In the genomic region with DNA sequence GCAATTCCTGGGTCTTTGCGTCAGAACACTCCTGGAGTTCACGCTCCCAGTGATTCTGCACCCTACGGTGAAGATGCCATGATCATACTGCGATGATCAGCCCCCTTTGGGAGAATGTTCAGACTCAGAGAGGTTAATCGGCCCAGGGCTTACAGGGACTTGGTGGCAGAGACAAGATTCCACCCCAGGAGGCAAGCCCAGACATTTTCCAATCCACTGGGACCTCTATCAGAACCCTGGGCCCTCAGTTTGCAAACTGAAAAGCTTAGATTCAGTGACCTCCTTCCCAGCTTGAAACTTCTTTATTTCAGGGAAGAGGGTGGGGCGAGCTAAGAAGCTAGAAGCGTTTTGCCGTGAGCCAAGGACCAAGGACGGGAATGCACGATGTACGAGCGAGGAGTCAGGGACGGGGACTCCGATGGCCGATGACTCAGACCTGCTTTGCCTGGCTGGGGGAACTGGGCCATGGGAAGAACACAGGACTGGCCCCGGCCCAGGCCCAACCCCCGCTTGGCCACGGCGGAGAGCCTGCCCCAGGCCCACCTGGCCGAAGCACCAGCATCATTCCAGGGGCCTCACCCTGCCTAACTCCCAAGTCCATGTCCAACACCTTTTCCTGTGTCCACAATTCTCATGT, we compare ENCODE assay signal across 11 cellular contexts. TPM values are rescaled to one million over a fixed set of nuclear protein-coding genes. Genes with fewer than 3 reads are reported as not detected.
A peak's percentile ranks its signal among the peaks of the same experiment; 100 is the strongest.
DNase-seq lines count a peak whose midpoint lies in the region; ATAC-seq and TF ChIP-seq lines count a peak whose summit lies in the region.
"Had no signal": no experiment of that assay in that cellular context is flagged by ENCODE, and none has a peak within 500 bp of the region (broad histone marks: within the 10 kb centered on the region; RNA-seq: fewer than 3 reads in every experiment).

No MANE protein-coding gene starts in this region.

- TF ChIP-seq CTCF in CD4-positive, alpha-beta T cell (IDR thresholded peaks at IDR 0.05) = no peak
- TF ChIP-seq CTCF in VCaP (conservative IDR thresholded peaks at IDR 0.05) = no peak
- no peak for TF ChIP-seq CTCF in gastroesophageal sphincter (IDR thresholded peaks at IDR 0.05)

- H3K9me3 ChIP-seq in CD4-positive, alpha-beta T cell (ENCODE audit: control insufficient read depth, low read length) = no peaks in the 10 kb centered on the region
- no peaks in the 10 kb centered on the region for H3K9me3 ChIP-seq in gastroesophageal sphincter
- H3K9me3 ChIP-seq in trophoblast cell (ENCODE audit: insufficient read depth, low read depth, low read length) = no peaks in the 10 kb centered on the region

- no peak overlapping the region for H3K4me2 ChIP-seq in trophoblast cell (ENCODE audit: low read length)

- no peaks in the 10 kb centered on the region for H3K36me3 ChIP-seq in gastroesophageal sphincter
- no peaks in the 10 kb centered on the region for H3K36me3 ChIP-seq in trophoblast cell (ENCODE audit: control insufficient read depth in 1 of 2, insufficient read depth in 2 of 2, low read length in 2 of 2)

- no peak overlapping the region for H3K4ac ChIP-seq in trophoblast cell (ENCODE audit: low read depth, low read length)

- no peak overlapping the region for H3K14ac ChIP-seq in trophoblast cell (ENCODE audit: low read length)

- no peak overlapping the region for H3K23ac ChIP-seq in trophoblast cell (ENCODE audit: low read length)

- no peaks in the 10 kb centered on the region for H3K79me1 ChIP-seq in trophoblast cell (ENCODE audit: low read length)

- H3K27me3 Mint-ChIP-seq in CD4-positive, alpha-beta T cell = no peaks in the 10 kb centered on the region

- intact Hi-C loops in CD4-positive, alpha-beta T cell (cut with DNase I, micrococcal nuclease) = no loop called here

- no peaks in the 10 kb centered on the region for H3K79me2 ChIP-seq in trophoblast cell (ENCODE audit: control insufficient read depth, insufficient read depth, low read length, poor library complexity)

- CTCF ChIA-PET in CD4-positive, alpha-beta T cell (lab: Charles Lee) = interaction anchor here (1.4 kb wide), 1 partner anchor 35 kb away, joined by 4 read pairs; no protein-coding TSS in a partner anchor

- no peak for TF ChIP-seq EP300 in gastroesophageal sphincter (IDR thresholded peaks at IDR 0.05)

- peak overlapping the region; percentile 65 for H3K27ac Mint-ChIP-seq in CD4-positive, alpha-beta T cell

- H3K4me3 ChIP-seq in gastroesophageal sphincter (peak overlapping the region in 1 of 2 donors; percentile 25), trophoblast cell (ENCODE audit: low read depth, low read length) (no peak overlapping the region)

- no peak overlapping the region for H4K12ac ChIP-seq in trophoblast cell (ENCODE audit: low read depth, low read length)

- H4K91ac ChIP-seq in trophoblast cell (ENCODE audit: low read depth, low read length) = no peak overlapping the region

- ATAC-seq in CD4-positive, alpha-beta T cell (ENCODE audit: poor library complexity) = no peak
- ATAC-seq in gastroesophageal sphincter = peak; percentile 65
- ATAC-seq in GM19035 (IDR thresholded peaks at IDR 0.05; ENCODE audit: unreplicated experiment) = no peak

- H2AFZ ChIP-seq in trophoblast cell (ENCODE audit: insufficient read depth, low read length, poor library complexity) = no peak overlapping the region

- H2BK12ac ChIP-seq in trophoblast cell (ENCODE audit: low read length) = peak overlapping the region; percentile 6

- no peak overlapping the region for H3K9ac ChIP-seq in trophoblast cell (ENCODE audit: low read length)

- H3K27me3 ChIP-seq in CD4-positive, alpha-beta T cell (ENCODE audit: control insufficient read depth, insufficient read depth, low read length) = no peaks in the 10 kb centered on the region
- H3K27me3 ChIP-seq in gastroesophageal sphincter (no peaks in the 10 kb centered on the region), trophoblast cell (ENCODE audit: insufficient read depth, low read length) (no peaks in the 10 kb centered on the region)

- WGBS in gastroesophageal sphincter (ENCODE audit: low coverage in 1 of 2), 2 donors = 22% methylated on average over 6 of the region's 20 CpGs; no CpG with 5 or more reads in 1 of the 2 donors
- no CpG with 5 or more reads among the region's 20 CpGs for WGBS in trophoblast cell (ENCODE audit: extremely low coverage, insufficient coverage, insufficient read length)

- H3K4me3 Mint-ChIP-seq in CD4-positive, alpha-beta T cell = peak overlapping the region; percentile 36

- H2AK5ac ChIP-seq in trophoblast cell (ENCODE audit: low read length) = no peak overlapping the region

- no peak for DNase-seq in CD4-positive, alpha-beta T cell
- DNase-seq in trophoblast cell = peak; percentile 80 to 87
- no peak for DNase-seq in germinal center (ENCODE audit: low spot score)
- no peak for DNase-seq in DMS53 treated with DMSO at 0.1 percent for 48 hours (lab: John Stamatoyannopoulos, UW; ENCODE audit: unreplicated experiment)
- DNase-seq in KG1 (lab: John Stamatoyannopoulos, UW) = no peak
- DNase-seq: activated T-cell treated with anti-CD3 and anti-CD28 coated beads, Interleukin-2, amount 50 U/mL, for 72 hours; naive B cell; NCI-H526 treated with DMSO at 0.1 percent for 48 hours had no signal

- no peak overlapping the region for H2BK120ac ChIP-seq in trophoblast cell (ENCODE audit: insufficient read depth, low read length, poor library complexity)

- H4K8ac ChIP-seq in trophoblast cell (ENCODE audit: low read depth, low read length) = no peak overlapping the region

- H2BK5ac ChIP-seq in trophoblast cell (ENCODE audit: low read depth, low read length, poor library complexity) = no peak overlapping the region

- H3K4me1 Mint-ChIP-seq in CD4-positive, alpha-beta T cell (ENCODE audit: low read depth) = peaks cover 20% of the 10 kb centered on the region

- H3K18ac ChIP-seq in trophoblast cell (ENCODE audit: low read length) = peak overlapping the region; percentile 7

- TF ChIP-seq POLR2A in gastroesophageal sphincter (IDR thresholded peaks at IDR 0.05) = no peak

- no peak overlapping the region for H3K27ac ChIP-seq in CD4-positive, alpha-beta T cell (ENCODE audit: low read depth, low read length)
- H3K27ac ChIP-seq in VCaP (peak overlapping the region; percentile 16; the same call in 1 of the 2 replicates), gastroesophageal sphincter (peak overlapping the region; percentile 78 to 95 (median 88)), trophoblast cell (ENCODE audit: low read depth, low read length) (no peak overlapping the region)

- H3K36me3 Mint-ChIP-seq in CD4-positive, alpha-beta T cell (ENCODE audit: low read depth) = no peaks in the 10 kb centered on the region
- H3K36me3 Mint-ChIP-seq: naive B cell had no signal

- no peaks in the 10 kb centered on the region for H3K9me3 Mint-ChIP-seq in CD4-positive, alpha-beta T cell
- H3K9me3 Mint-ChIP-seq: activated T-cell treated with anti-CD3 and anti-CD28 coated beads, Interleukin-2, amount 50 U/mL, for 72 hours; naive B cell had no signal

- POLR2A ChIA-PET in CD4-positive, alpha-beta T cell (lab: Charles Lee) = interaction anchor here (0.5 to 1.2 kb wide), 6 partner anchors 9 to 63 kb away, joined by 3 read pairs; no protein-coding TSS in a partner anchor

- peaks cover 0 to 50% (median 24%) of the 10 kb centered on the region in 3 donors for H3K4me1 ChIP-seq in gastroesophageal sphincter
- H3K4me1 ChIP-seq in trophoblast cell (ENCODE audit: control insufficient read depth in 1 of 2, insufficient read depth in 2 of 2, low read length in 2 of 2) = peaks cover 18 to 19% of the 10 kb centered on the region in 2 experiments

RNA-seq across cellular contexts. Expression of a gene that starts 34.7 kb away (rescaled TPM):
- total RNA-seq in CD4-positive, alpha-beta T cell = 100 to 1,000 TPM; 414 to 427 TPM
- 100 to 1,000 TPM in 1 of 4 donors, 10 to 100 TPM in 3; 11.5 to 423 (median 38.2) TPM for total RNA-seq in gastroesophageal sphincter
- 33.2 and 33.8 TPM in 2 replicates for polyA plus RNA-seq in trophoblast cell (2013)

RNA-seq across cellular contexts. Expression of a gene that starts 53.3 kb away (rescaled TPM):
- total RNA-seq in CD4-positive, alpha-beta T cell = 10 to 100 TPM; 40.9 to 45.3 TPM
- total RNA-seq in gastroesophageal sphincter = 10 to 100 TPM; 24.1 to 53.0 (median 38.8) TPM
- 23.9 and 26.5 TPM in 2 replicates for polyA plus RNA-seq in trophoblast cell (2013)

Comparison
In these comparisons a context has a peak if more than half of its experiments do, and no peak if none do; other contexts are left out.
1. DNase-seq: peak in trophoblast cell (2 of 2); none in CD4-positive, alpha-beta T cell (0 of 10), germinal center (single experiment), DMS53 treated with DMSO at 0.1 percent for 48 hours (single experiment) and KG1 (single experiment).
2. H3K27ac ChIP-seq: peak in VCaP (single experiment) and gastroesophageal sphincter (4 of 4); none in CD4-positive, alpha-beta T cell (single experiment) and trophoblast cell (single experiment).